Comparison of ENCODE assay signal across 21 cellular contexts in genomic region chr18:7571626-7572025, GRCh38. TPM values are rescaled to one million over a fixed set of nuclear protein-coding genes. Genes with fewer than 3 reads are reported as not detected.
DNase-seq lines count a peak whose midpoint lies in the region; ATAC-seq, FAIRE-seq and TF ChIP-seq lines count a peak whose summit lies in the region.
"Had no signal": no experiment of that assay in that cellular context is flagged by ENCODE, and none has a peak within 500 bp of the region (broad histone marks: within the 10 kb centered on the region; RNA-seq: fewer than 3 reads in every experiment).

No MANE protein-coding gene starts in this region.

- CTCF ChIA-PET in A549 (lab: Yijun Ruan, JAX) (interaction anchor here (0.6 to 0.7 kb wide), 2 partner anchors 112 to 909 kb away, joined by 3 to 5 read pairs; no protein-coding TSS in a partner anchor), HepG2 (lab: Yijun Ruan, JAX; ENCODE audit: low intra/inter-chr PET ratio, low total read pairs) (no interaction called here)
- CTCF ChIA-PET in CD4-positive, alpha-beta T cell (lab: Charles Lee) = no interaction called here

- TF ChIP-seq RAD21 in A549 (conservative IDR thresholded peaks at IDR 0.05 in 1 of 2, IDR thresholded peaks at IDR 0.05 in 1 of 2) = no peak
- no peak for TF ChIP-seq RAD21 in HepG2 (CRISPR knock-in tag; IDR thresholded peaks at IDR 0.05)

- DNase-seq in A549 (ENCODE audit: low read depth in 1 of 2, low spot score in 1 of 2) (no peak), T-helper 17 cell (no peak), osteocyte (ENCODE audit: extremely low spot score, unreplicated experiment) (no peak), HepG2 (ENCODE audit: low spot score) (no peak), caudate nucleus (lab: John Stamatoyannopoulos, UW) (no peak)
- no peak for DNase-seq in CD4-positive, alpha-beta T cell
- DNase-seq: AML-193; CD8-positive, alpha-beta memory T cell; COR-L47; DMS79 treated with DMSO at 0.1 percent for 48 hours; GF-D8 had no signal

- intact Hi-C loops in CD4-positive, alpha-beta T cell (cut with DNase I, micrococcal nuclease) = no loop called here
- intact Hi-C loops in HepG2 (cut with micrococcal nuclease; ENCODE audit: unreplicated experiment) = loop anchor here (10.0 kb wide), 1 partner anchor 353 kb away; no protein-coding TSS in a partner anchor

- TF ChIP-seq EP300 in A549 (IDR thresholded peaks at IDR 0.05) (no peak), HepG2 (IDR thresholded peaks at IDR 0.05; ENCODE audit: low read depth in 2 of 2, low read length in 2 of 2) (no peak), HepG2 (CRISPR knock-in tag; IDR thresholded peaks at IDR 0.05; ENCODE audit: borderline replicate concordance) (no peak)

- FAIRE-seq in A549 (lab: Jason Lieb, UNC) (no peak), HepG2 (lab: Jason Lieb, UNC) (no peak)
- FAIRE-seq: D721Med, G401.6, GM12891 had no signal

- H2AFZ ChIP-seq in KMS-11 (ENCODE audit: low read depth) (no peak overlapping the region), HepG2 (ENCODE audit: low read length) (no peak overlapping the region)

- WGBS in A549 (ENCODE audit: missing lambda C conversion rate) = 63% methylated on average over 2 of the region's 2 CpGs
- WGBS in HepG2 (ENCODE audit: low lambda C conversion rate) = 83% methylated on average over 2 of the region's 2 CpGs

- no peaks in the 10 kb centered on the region for H3K9me3 Mint-ChIP-seq in CD4-positive, alpha-beta T cell
- no peaks in the 10 kb centered on the region for H3K9me3 Mint-ChIP-seq in osteocyte (ENCODE audit: unreplicated experiment)

- H3K36me3 ChIP-seq in KMS-11 (ENCODE audit: insufficient read depth) = no peaks in the 10 kb centered on the region
- H3K36me3 ChIP-seq in HepG2 (replicated peaks in 1 of 2; ENCODE audit: control insufficient read depth in 1 of 2, insufficient read depth in 2 of 2, low read length in 2 of 2) = no peaks in the 10 kb centered on the region
- H3K36me3 ChIP-seq: BLaER1 treated with 17β-estradiol and CSF1 and Interleukin-3, amounts not matched to agents 10 nM and 100 nM had no signal

- H4K20me1 ChIP-seq in KMS-11 (ENCODE audit: insufficient read depth) (no peaks in the 10 kb centered on the region), HepG2 (ENCODE audit: insufficient read depth, low read length) (no peaks in the 10 kb centered on the region)

- H3K27ac Mint-ChIP-seq in CD4-positive, alpha-beta T cell = peak overlapping the region; percentile 44
- peak overlapping the region; percentile 65 for H3K27ac Mint-ChIP-seq in T-helper 17 cell
- no peak overlapping the region for H3K27ac Mint-ChIP-seq in osteocyte (ENCODE audit: unreplicated experiment)
- H3K27ac Mint-ChIP-seq: B cell had no signal

- H3K27me3 Mint-ChIP-seq in CD4-positive, alpha-beta T cell = peaks cover 43% of the 10 kb centered on the region
- H3K27me3 Mint-ChIP-seq in T-helper 17 cell = peaks cover 6% of the 10 kb centered on the region
- H3K27me3 Mint-ChIP-seq in osteocyte (ENCODE audit: unreplicated experiment) = no peaks in the 10 kb centered on the region

- H3K27ac ChIP-seq in A549 (peak overlapping the region in 1 of 2 experiments; percentile 79; a peak in 2 of 6 replicates), KMS-11 (peak overlapping the region; percentile 69; the same call in 1 of the 2 replicates), HepG2 (ENCODE audit: extremely low read length, insufficient read depth, low read length) (no peak overlapping the region), caudate nucleus (ENCODE audit: low read depth, low read length) (no peak overlapping the region)
- H3K27ac ChIP-seq in CD4-positive, alpha-beta T cell (ENCODE audit: low read depth, low read length) = no peak overlapping the region
- H3K27ac ChIP-seq: 22Rv1; BLaER1 treated with 17β-estradiol and CSF1 and Interleukin-3, amounts not matched to agents 10 nM and 100 nM; C4-2B had no signal

- peaks cover 54% of the 10 kb centered on the region for H3K4me1 ChIP-seq in A549
- H3K4me1 ChIP-seq in KMS-11 (ENCODE audit: low read depth, poor library complexity, severe bottlenecking) = peaks cover 71% of the 10 kb centered on the region
- H3K4me1 ChIP-seq in HepG2 (ENCODE audit: insufficient read depth, low read length) = peaks cover 58% of the 10 kb centered on the region

- no peak for TF ChIP-seq CTCF in A549 (IDR thresholded peaks at IDR 0.05)
- no peak for TF ChIP-seq CTCF in CD4-positive, alpha-beta T cell (IDR thresholded peaks at IDR 0.05)
- TF ChIP-seq CTCF in KMS-11 (conservative IDR thresholded peaks at IDR 0.05; ENCODE audit: low read depth, low read length) = no peak
- no peak for TF ChIP-seq CTCF in osteocyte (IDR thresholded peaks at IDR 0.05)
- TF ChIP-seq CTCF in HepG2 (CRISPR knock-in tag; IDR thresholded peaks at IDR 0.05) = no peak

- POLR2A ChIA-PET in A549 (lab: Yijun Ruan, JAX) = no interaction called here
- POLR2A ChIA-PET in CD4-positive, alpha-beta T cell (lab: Charles Lee) = no interaction called here
- POLR2A ChIA-PET in HepG2 (lab: Yijun Ruan, JAX) = no interaction called here

- no peaks in the 10 kb centered on the region for H3K36me3 Mint-ChIP-seq in CD4-positive, alpha-beta T cell (ENCODE audit: low read depth)
- H3K36me3 Mint-ChIP-seq in T-helper 17 cell (ENCODE audit: low read depth) (no peaks in the 10 kb centered on the region), osteocyte (ENCODE audit: unreplicated experiment) (no peaks in the 10 kb centered on the region)
- H3K36me3 Mint-ChIP-seq: CD4-positive, alpha-beta memory T cell; CD8-positive, alpha-beta memory T cell had no signal

- BruUV-seq in HepG2 (replicated peaks; lab: Mats Ljungman, UMichigan) = no TSS peak

- peaks cover 15% of the 10 kb centered on the region for H3K4me1 Mint-ChIP-seq in CD4-positive, alpha-beta T cell (ENCODE audit: low read depth)
- H3K4me1 Mint-ChIP-seq in T-helper 17 cell (peaks cover 4% of the 10 kb centered on the region), osteocyte (ENCODE audit: unreplicated experiment) (peaks cover 50% of the 10 kb centered on the region)

- H3K4me2 ChIP-seq in A549 (peak overlapping the region; percentile 87), KMS-11 (peak overlapping the region; percentile 59), HepG2 (ENCODE audit: low read depth, low read length) (no peak overlapping the region)
- H3K4me2 ChIP-seq: BLaER1 treated with 17β-estradiol and CSF1 and Interleukin-3, amounts not matched to agents 10 nM and 100 nM had no signal

- TF ChIP-seq POLR2A in A549 (IDR thresholded peaks at IDR 0.05; ENCODE audit: low read length) (no peak), HepG2 (IDR thresholded peaks at IDR 0.05; ENCODE audit: insufficient read depth in 1 of 2, low read depth in 2 of 2, low read length in 2 of 2) (no peak)

- H3K4me3 Mint-ChIP-seq in CD4-positive, alpha-beta T cell = no peak overlapping the region
- H3K4me3 Mint-ChIP-seq in T-helper 17 cell (no peak overlapping the region), osteocyte (ENCODE audit: unreplicated experiment) (no peak overlapping the region)
- H3K4me3 Mint-ChIP-seq: B cell had no signal

- H3K79me2 ChIP-seq in KMS-11 (ENCODE audit: insufficient read depth, low read depth) (peaks cover 74% of the 10 kb centered on the region), HepG2 (ENCODE audit: insufficient read depth, low read length) (peaks cover 62% of the 10 kb centered on the region)

- H3K9me3 ChIP-seq in A549 (no peaks in the 10 kb centered on the region), T-helper 17 cell (ENCODE audit: control insufficient read depth, low read length, poor library complexity, severe bottlenecking) (no peaks in the 10 kb centered on the region), HepG2 (ENCODE audit: low read length) (no peaks in the 10 kb centered on the region)
- no peaks in the 10 kb centered on the region for H3K9me3 ChIP-seq in CD4-positive, alpha-beta T cell (ENCODE audit: control insufficient read depth, low read length)
- H3K9me3 ChIP-seq: BLaER1 treated with 17β-estradiol and CSF1 and Interleukin-3, amounts not matched to agents 10 nM and 100 nM had no signal

- ATAC-seq in A549 (no peak), T-helper 17 cell (no peak), HepG2 (no peak)
- ATAC-seq in CD4-positive, alpha-beta T cell (ENCODE audit: poor library complexity) = no peak

- in situ Hi-C loops in HepG2 (cut with HindIII; ENCODE audit: extremely low pct_ligation_motif_present, low pct_unique_long_range_greater_than_20kb) = no loop called here

- H3K9ac ChIP-seq in KMS-11 (no peak overlapping the region), HepG2 (ENCODE audit: insufficient read depth, low read depth, low read length) (no peak overlapping the region)
- H3K9ac ChIP-seq: BLaER1 treated with 17β-estradiol and CSF1 and Interleukin-3, amounts not matched to agents 10 nM and 100 nM had no signal

- no peak overlapping the region for H3K4me3 ChIP-seq in A549
- H3K4me3 ChIP-seq in KMS-11 (IDR thresholded peaks at IDR 0.05; ENCODE audit: insufficient read depth, low read depth, low read length) = no peak overlapping the region
- no peak overlapping the region for H3K4me3 ChIP-seq in HepG2 (replicated peaks in 1 of 3; ENCODE audit: insufficient read depth in 1 of 3, low read depth in 2 of 3, low read length in 3 of 3)
- H3K4me3 ChIP-seq: BLaER1 treated with 17β-estradiol and CSF1 and Interleukin-3, amounts not matched to agents 10 nM and 100 nM had no signal

- peaks cover 14% of the 10 kb centered on the region for H3K27me3 ChIP-seq in CD4-positive, alpha-beta T cell (ENCODE audit: control insufficient read depth, insufficient read depth, low read length)
- H3K27me3 ChIP-seq in KMS-11 (ENCODE audit: insufficient read depth, low read depth) = no peaks in the 10 kb centered on the region
- H3K27me3 ChIP-seq in HepG2 (ENCODE audit: control insufficient read depth in 1 of 2, insufficient read depth in 2 of 2, low read length in 2 of 2) = no peaks in the 10 kb centered on the region

RNA-seq across cellular contexts. Expression of gene PTPRM, which starts 4.5 kb away (rescaled TPM):
- polyA plus RNA-seq in A549 (2011; rRNA removed) = 199 and 236 TPM in 2 replicates
- polyA plus RNA-seq in A549 (2012; cell fraction: cytosol; rRNA removed) = 55.6 and 62.1 TPM in 2 replicates
- polyA plus RNA-seq in A549 (2012; cell fraction: nucleus; rRNA removed) = 105 and 131 TPM in 2 replicates
- 39.3 to 44.5 TPM (median 43.5 TPM) in 3 replicates for polyA plus RNA-seq in A549 (2017; fragmentation: RNase III; extraction: RNeasy Plus Mini Kit Qiagen cat#74134 plus additional on column Dnase treatment)
- 166 and 179 TPM in 2 replicates for polyA minus RNA-seq in A549 (2011; rRNA and poly(A)+ RNA removed)
- total RNA-seq in CD4-positive, alpha-beta T cell = 10 to 100 TPM; 21.7 to 21.9 TPM
- total RNA-seq in T-helper 17 cell = 10 to 100 TPM; 25.6 to 44.8 TPM
- 105 and 117 TPM in 2 replicates for total RNA-seq in osteocyte
- total RNA-seq in HepG2 (2016; rRNA removed; fragmentation: Illumina TruSeq; extraction: Trizol) = 6.5 and 12.6 TPM in 2 replicates
- 9.3 and 11.1 TPM in 2 replicates for total RNA-seq in HepG2 (2016; cell fraction: cytosol; rRNA removed; fragmentation: Illumina TruSeq; extraction: Trizol; ENCODE audit: low read depth)
- total RNA-seq in HepG2 (2016; cell fraction: insoluble cytoplasmic fraction; rRNA removed; fragmentation: Illumina TruSeq; extraction: Trizol) = 5.1 and 13.5 TPM in 2 replicates
- total RNA-seq in HepG2 (2016; cell fraction: membrane; rRNA removed; fragmentation: Illumina TruSeq; extraction: Trizol) = 4.9 and 6.3 TPM in 2 replicates
- 30.4 and 32.6 TPM in 2 replicates for total RNA-seq in HepG2 (2016; cell fraction: nucleus; rRNA removed; fragmentation: Illumina TruSeq; extraction: Trizol)
- polyA plus RNA-seq in HepG2 (2011; rRNA removed) = 97.3 and 108 TPM in 2 replicates
- 55.8 and 58.3 TPM in 2 replicates for polyA plus RNA-seq in HepG2 (2011; cell fraction: cytosol; rRNA removed)
- 337 and 404 TPM in 2 replicates for polyA plus RNA-seq in HepG2 (2011; cell fraction: nucleus; rRNA removed)
- polyA plus RNA-seq in HepG2 (2012) = 24.9 and 30.6 TPM in 2 replicates
- polyA plus RNA-seq in HepG2 (2016; cell fraction: cytosol; fragmentation: Illumina TruSeq; extraction: Trizol; ENCODE audit: low read depth) = 0.53 and 0.66 TPM in 2 replicates
- polyA plus RNA-seq in HepG2 (2016; cell fraction: insoluble cytoplasmic fraction; fragmentation: Illumina TruSeq; extraction: Trizol; ENCODE audit: low read depth) = 6.8 and 6.9 TPM in 2 replicates
- polyA plus RNA-seq in HepG2 (2016; cell fraction: membrane; fragmentation: Illumina TruSeq; extraction: Trizol; ENCODE audit: low read depth) = 2.4 and 2.8 TPM in 2 replicates
- polyA plus RNA-seq in HepG2 (2016; cell fraction: nucleus; fragmentation: Illumina TruSeq; extraction: Trizol; ENCODE audit: insufficient read depth, low read depth) = 39.2 and 53.1 TPM in 2 replicates
- 49.0 and 70.1 TPM in 2 replicates for polyA minus RNA-seq in HepG2 (2011; rRNA and poly(A)+ RNA removed; ENCODE audit: low replicate concordance)
- 21.5 and 29.5 TPM in 2 replicates for polyA minus RNA-seq in HepG2 (2011; cell fraction: cytosol; rRNA and poly(A)+ RNA removed)
- polyA minus RNA-seq in HepG2 (2011; cell fraction: nucleus; rRNA and poly(A)+ RNA removed) = 292 and 299 TPM in 2 replicates
- total RNA-seq: A673 had no signal
